In the genomic region with DNA sequence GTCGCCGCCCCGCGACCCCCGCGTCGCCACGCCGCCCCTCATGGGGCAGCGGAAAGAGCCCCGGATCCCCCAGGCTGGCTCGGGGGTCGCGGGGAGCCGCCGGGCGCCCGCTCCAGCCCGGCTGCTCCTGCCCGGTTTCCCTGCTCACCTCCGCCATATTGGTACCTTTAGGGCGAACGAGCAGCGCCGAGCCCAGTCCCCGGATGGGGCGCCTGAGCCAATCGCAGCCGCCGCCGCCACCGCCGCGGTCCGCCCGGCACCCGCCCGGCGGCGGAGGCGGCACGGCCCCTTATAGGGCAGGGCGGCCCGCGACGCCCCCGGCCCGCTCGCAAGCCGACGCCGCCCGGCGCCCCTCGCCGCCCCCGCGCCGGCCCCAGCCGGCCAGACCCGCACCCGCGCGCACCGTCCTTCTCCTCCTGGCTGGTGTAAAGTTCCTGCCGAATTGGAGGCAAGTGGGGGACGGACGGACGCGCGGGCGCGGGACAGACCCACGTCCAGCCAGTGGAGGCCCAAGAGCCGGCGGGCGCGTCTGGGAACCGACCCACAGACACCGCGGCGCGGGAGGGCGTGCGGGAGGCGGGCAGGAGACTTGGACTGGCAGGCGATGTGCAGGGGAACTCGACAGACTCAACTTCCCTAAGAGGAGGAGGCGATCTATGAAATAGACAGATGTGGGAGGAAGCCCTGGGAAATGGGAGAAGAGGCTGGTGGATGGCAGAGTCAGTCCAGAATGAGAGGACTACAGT, we compare ENCODE assay signal across 8 cellular contexts. TPM values are rescaled to one million over a fixed set of nuclear protein-coding genes. Genes with fewer than 3 reads are reported as not detected.
DNase-seq lines count a peak whose midpoint lies in the region; ATAC-seq and TF ChIP-seq lines count a peak whose summit lies in the region.

A gene with protein sequence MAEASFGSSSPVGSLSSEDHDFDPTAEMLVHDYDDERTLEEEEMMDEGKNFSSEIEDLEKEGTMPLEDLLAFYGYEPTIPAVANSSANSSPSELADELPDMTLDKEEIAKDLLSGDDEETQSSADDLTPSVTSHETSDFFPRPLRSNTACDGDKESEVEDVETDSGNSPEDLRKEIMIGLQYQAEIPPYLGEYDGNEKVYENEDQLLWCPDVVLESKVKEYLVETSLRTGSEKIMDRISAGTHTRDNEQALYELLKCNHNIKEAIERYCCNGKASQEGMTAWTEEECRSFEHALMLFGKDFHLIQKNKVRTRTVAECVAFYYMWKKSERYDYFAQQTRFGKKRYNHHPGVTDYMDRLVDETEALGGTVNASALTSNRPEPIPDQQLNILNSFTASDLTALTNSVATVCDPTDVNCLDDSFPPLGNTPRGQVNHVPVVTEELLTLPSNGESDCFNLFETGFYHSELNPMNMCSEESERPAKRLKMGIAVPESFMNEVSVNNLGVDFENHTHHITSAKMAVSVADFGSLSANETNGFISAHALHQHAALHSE (minus strand): TSS at position 178 of the 746 bp plus-strand sequence. CDS start 21 bp downstream, at position 157.

- DNase-seq in AG08395 (ENCODE audit: low spot score) (peak; percentile 93), NCI-H510A (lab: John Stamatoyannopoulos, UW) (peak; percentile 41), lung (ENCODE audit: low spot score) (peak; percentile 82)
- peak; percentile 76 to 80 for DNase-seq in activated CD4-positive, alpha-beta T cell treated with anti-CD3 and anti-CD28 coated beads, Interleukin-2, amount 50 U/mL, for 48 hours
- peak; percentile 62 to 67 (median 63) for DNase-seq in stimulated activated CD4-positive, alpha-beta T cell treated with anti-CD3 and anti-CD28 coated beads, TNF-alpha, amount 100 ng/mL, for 4 hours (ENCODE audit: low read depth in 3 of 3)

- WGBS in lung, 2 donors: 0 to 1% methylated on average over 72 to 89 of the region's 89 CpGs

- no peaks in the 10 kb centered on the region for H3K9me3 ChIP-seq in duodenal mucosa (ENCODE audit: control insufficient read depth in 1 of 2, low read length in 2 of 2)
- H3K9me3 ChIP-seq in lung (ENCODE audit: control insufficient read depth in 2 of 2, insufficient read depth in 1 of 2, low read length in 1 of 2): no peaks in the 10 kb centered on the region

- ATAC-seq in GM18907 (IDR thresholded peaks at IDR 0.05; ENCODE audit: unreplicated experiment): peak; percentile 95
- ATAC-seq in HG03135 (IDR thresholded peaks at IDR 0.05; ENCODE audit: unreplicated experiment): peak; percentile 93
- ATAC-seq in lung (ENCODE audit: insufficient read depth, low FRiP score): peak; percentile 96

- TF ChIP-seq CTCF in lung (IDR thresholded peaks at IDR 0.05; ENCODE audit: control extremely low read depth, extremely low read depth): no peak

- H3K27ac ChIP-seq in duodenal mucosa (ENCODE audit: low read depth, low read length): peak within 1 kb of the TSS; percentile 25
- H3K27ac ChIP-seq in lung (ENCODE audit: low read depth in 1 of 2, low read length in 1 of 2): peak within 1 kb of the TSS; percentile 89 to 92

- peak within 1 kb of the TSS; percentile 80 to 83 for H3K4me3 ChIP-seq in duodenal mucosa (ENCODE audit: low read depth in 1 of 2, low read length in 2 of 2)
- peak within 1 kb of the TSS; percentile 90 for H3K4me3 ChIP-seq in lung

- H3K4me1 ChIP-seq in duodenal mucosa (ENCODE audit: control insufficient read depth in 1 of 2, insufficient read depth in 2 of 2, low read length in 2 of 2): peaks cover 16 to 18% of the 10 kb centered on the region in 2 donors
- peaks cover 0 to 3% of the 10 kb centered on the region in 2 donors for H3K4me1 ChIP-seq in lung (ENCODE audit: control insufficient read depth in 2 of 2, insufficient read depth in 2 of 2, low read length in 2 of 2)

- H3K36me3 ChIP-seq in duodenal mucosa (ENCODE audit: control insufficient read depth in 1 of 2, insufficient read depth in 2 of 2, low read length in 2 of 2) (no peaks in the 10 kb centered on the region), lung (ENCODE audit: control insufficient read depth in 2 of 2, insufficient read depth in 2 of 2, low read length in 2 of 2) (no peaks in the 10 kb centered on the region)

- H3K9ac ChIP-seq in duodenal mucosa (ENCODE audit: low read depth in 1 of 2, low read length in 2 of 2): peak within 1 kb of the TSS; percentile 72 to 82

- no peaks in the 10 kb centered on the region for H3K27me3 ChIP-seq in duodenal mucosa (ENCODE audit: control insufficient read depth in 1 of 2, insufficient read depth in 2 of 2, low read length in 2 of 2)
- no peaks in the 10 kb centered on the region for H3K27me3 ChIP-seq in lung (ENCODE audit: control insufficient read depth, insufficient read depth)

RNA-seq across cellular contexts. Expression of the gene that starts here (rescaled TPM):
- total RNA-seq in lung: 10 to 100 TPM; 15.6 to 26.7 TPM
- polyA plus RNA-seq in lung: 1 to 10 TPM; 4.9 to 5.7 TPM

Comparison
In these comparisons a context has a peak if more than half of its experiments do, and no peak if none do; other contexts are left out.
1. Peak in every context shown above with its lines: DNase-seq, ATAC-seq, H3K4me3 ChIP-seq and H3K27ac ChIP-seq.
2. DNase-seq: peak in every context shown above with its lines; median percentile 93 in AG08395; 82 in lung; 78 in activated CD4-positive, alpha-beta T cell treated with anti-CD3 and anti-CD28 coated beads, Interleukin-2, amount 50 U/mL, for 48 hours; 63 in stimulated activated CD4-positive, alpha-beta T cell treated with anti-CD3 and anti-CD28 coated beads, TNF-alpha, amount 100 ng/mL, for 4 hours; 41 in NCI-H510A.